11 cellular contexts compared by ENCODE assay signal in the genomic region with DNA sequence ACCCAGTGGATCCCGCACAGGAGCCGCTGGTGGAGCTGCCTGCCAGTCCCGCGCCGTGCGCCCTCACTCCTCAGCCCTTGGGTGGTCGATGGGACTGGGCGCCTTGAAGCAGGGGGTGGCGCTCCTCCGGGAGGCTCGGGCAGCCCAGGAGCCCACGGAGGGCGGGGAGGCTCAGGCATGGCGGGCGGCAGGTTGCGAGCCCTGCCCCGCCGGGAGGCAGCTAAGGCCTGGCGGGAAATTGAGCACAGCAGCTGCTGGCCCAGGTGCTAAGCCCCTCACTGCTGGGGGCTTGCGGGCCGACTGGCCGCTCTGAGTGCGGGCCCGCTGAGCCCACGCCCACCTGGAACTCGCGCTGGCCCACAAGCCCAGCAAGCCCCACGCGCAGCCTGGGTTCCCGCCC.
"Had no signal": no experiment of that assay in that cellular context is flagged by ENCODE, and none has a peak within 500 bp of the region (broad histone marks: within the 10 kb centered on the region; RNA-seq: fewer than 3 reads in every experiment).

No MANE protein-coding gene starts in this region.

- H3K27ac ChIP-seq: GM23248 had no signal

- H3K4me3 ChIP-seq: GM23248, GM23338, HAP-1 had no signal

- H3K9ac ChIP-seq: GM23248 had no signal

- H3K9me3 ChIP-seq: HAP-1 had no signal

- ATAC-seq: GM23338, HCT116 had no signal

- H2AFZ ChIP-seq: GM23248, GM23338 had no signal

- FAIRE-seq: H1, H54 had no signal

- DNase-seq: GM23248, GOT3, H7, H9, HCEC 1CT, HFFc6 had no signal

- H3K4me2 ChIP-seq: GM23338 had no signal

- H3K4me1 ChIP-seq: HAP-1 had no signal

- H3K36me3 ChIP-seq: HAP-1 had no signal
